Comparison of ENCODE assay signal across 19 cellular contexts in the genomic region with DNA sequence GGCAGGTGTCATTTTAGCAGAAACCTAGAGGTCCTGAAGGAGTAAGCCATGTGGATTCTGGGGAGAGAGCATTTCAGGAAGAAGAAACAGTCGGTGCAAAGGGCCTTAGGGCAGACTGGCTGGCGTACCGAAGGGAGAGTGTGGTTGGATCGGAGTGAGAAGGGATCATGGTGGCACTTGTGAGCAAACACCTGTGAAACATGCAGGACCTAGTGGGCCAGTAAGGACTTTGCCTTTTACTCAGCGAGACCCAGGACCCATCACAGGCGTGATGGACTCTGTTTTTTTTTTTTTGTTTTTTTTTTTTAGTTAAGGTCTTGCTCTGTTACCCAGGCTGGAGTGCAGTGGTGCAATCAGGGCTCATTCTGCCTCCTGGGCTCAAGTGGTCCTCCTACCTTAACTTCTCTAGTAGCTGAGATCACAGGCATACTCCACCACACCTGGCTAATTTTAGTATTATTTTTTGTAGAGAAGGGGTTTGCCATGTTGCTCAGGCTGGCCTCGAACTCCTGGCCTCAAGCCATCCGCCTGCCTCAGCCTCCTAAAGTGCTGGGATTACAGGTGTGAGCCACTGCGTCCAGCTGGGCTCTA. TPM values are rescaled to one million over a fixed set of nuclear protein-coding genes. Genes with fewer than 3 reads are reported as not detected.
DNase-seq lines count a peak whose midpoint lies in the region; ATAC-seq and TF ChIP-seq lines count a peak whose summit lies in the region.
"Had no signal": no experiment of that assay in that cellular context is flagged by ENCODE, and none has a peak within 500 bp of the region (broad histone marks: within the 10 kb centered on the region; RNA-seq: fewer than 3 reads in every experiment).

No MANE protein-coding gene starts in this region.

- no peak for TF ChIP-seq CTCF in activated B cell treated with CpG ODN at 0.5 μM for 24 hours (IDR thresholded peaks at IDR 0.05)
- no peak for TF ChIP-seq CTCF in GM13976 (IDR thresholded peaks at IDR 0.05; ENCODE audit: borderline replicate concordance, control extremely low read depth, extremely low read depth, insufficient read depth, missing control alignments)
- no peak for TF ChIP-seq CTCF in type B pancreatic cell (conservative IDR thresholded peaks at IDR 0.05)

- H3K4me1 ChIP-seq in GM23248 (ENCODE audit: insufficient read depth) = peaks cover 22% of the 10 kb centered on the region
- no peaks in the 10 kb centered on the region for H3K4me1 ChIP-seq in naive thymus-derived CD4-positive, alpha-beta T cell (ENCODE audit: control insufficient read depth in 2 of 2, insufficient read depth in 2 of 2, low read length in 2 of 2)

- in situ Hi-C loops in GM23248 (cut with MboI) = no loop called here
- in situ Hi-C loops in GM13976 (cut with MboI; ENCODE audit: low sequenced_read_pairs, unreplicated experiment) = no loop called here

- H3K36me3 Mint-ChIP-seq in activated B cell treated with CpG ODN at 0.5 μM for 24 hours (ENCODE audit: low read depth) (no peaks in the 10 kb centered on the region), type B pancreatic cell (no peaks in the 10 kb centered on the region)
- H3K36me3 Mint-ChIP-seq in naive thymus-derived CD4-positive, alpha-beta T cell = no peaks in the 10 kb centered on the region
- H3K36me3 Mint-ChIP-seq: activated naive CD8-positive, alpha-beta T cell treated with anti-CD3 and anti-CD28 coated beads for 36 hours had no signal

- peak overlapping the region; percentile 69 for H2AFZ ChIP-seq in GM23248

- POLR2A ChIA-PET in activated B cell treated with CpG ODN at 0.5 μM for 24 hours (lab: Charles Lee) = interaction anchor here (0.6 to 1.0 kb wide), 3 partner anchors 12 to 19 kb away, joined by 3 to 8 read pairs (median 4); no protein-coding TSS in a partner anchor
- POLR2A ChIA-PET in naive thymus-derived CD4-positive, alpha-beta T cell (lab: Charles Lee) = no interaction called here

- peaks cover 3% of the 10 kb centered on the region for H3K27me3 Mint-ChIP-seq in activated B cell treated with CpG ODN at 0.5 μM for 24 hours
- H3K27me3 Mint-ChIP-seq in naive thymus-derived CD4-positive, alpha-beta T cell = peaks cover 0 to 16% (median 0%) of the 10 kb centered on the region in 5 donors
- peaks cover 29% of the 10 kb centered on the region for H3K27me3 Mint-ChIP-seq in type B pancreatic cell
- H3K27me3 Mint-ChIP-seq: activated naive CD8-positive, alpha-beta T cell treated with anti-CD3 and anti-CD28 coated beads for 36 hours had no signal

- H3K9ac ChIP-seq in GM23248 = no peak overlapping the region
- H3K9ac ChIP-seq: BLaER1, KMS-11 had no signal

- CTCF ChIA-PET in activated B cell treated with CpG ODN at 0.5 μM for 24 hours (lab: Charles Lee) = no interaction called here
- CTCF ChIA-PET in naive thymus-derived CD4-positive, alpha-beta T cell (lab: Charles Lee) = interaction anchor here (0.7 to 1.0 kb wide), 3 partner anchors 23 to 538 kb away, joined by 3 to 4 read pairs (median 3); partner anchors contain the start of genes C11orf68 and DPP3

- DNase-seq in GM23248 = no peak
- no peak for DNase-seq in activated B cell treated with CpG ODN at 0.5 μM for 24 hours
- no peak for DNase-seq in naive thymus-derived CD4-positive, alpha-beta T cell
- DNase-seq in GM13976 (ENCODE audit: low spot score) = no peak
- no peak for DNase-seq in type B pancreatic cell (ENCODE audit: extremely low spot score, unreplicated experiment)
- DNase-seq in mesenteric fat pad (ENCODE audit: low spot score) = no peak
- DNase-seq: activated naive CD8-positive, alpha-beta T cell treated with anti-CD3 and anti-CD28 coated beads for 36 hours; central memory CD4-positive, alpha-beta T cell; DMS79; NCI-H1436; NCI-H345; stimulated activated CD4-positive, alpha-beta T cell treated with anti-CD3 and anti-CD28 coated beads, Interleukin-4, amount 100 ng/mL, for 1 hour had no signal

- H3K4me3 Mint-ChIP-seq in activated B cell treated with CpG ODN at 0.5 μM for 24 hours (no peak overlapping the region), type B pancreatic cell (no peak overlapping the region)
- H3K4me3 Mint-ChIP-seq in naive thymus-derived CD4-positive, alpha-beta T cell = no peak overlapping the region
- H3K4me3 Mint-ChIP-seq: activated naive CD8-positive, alpha-beta T cell treated with anti-CD3 and anti-CD28 coated beads for 36 hours had no signal

- H3K27ac Mint-ChIP-seq in activated B cell treated with CpG ODN at 0.5 μM for 24 hours (peak overlapping the region; percentile 30), type B pancreatic cell (no peak overlapping the region)
- H3K27ac Mint-ChIP-seq in naive thymus-derived CD4-positive, alpha-beta T cell = no peak overlapping the region
- H3K27ac Mint-ChIP-seq: activated naive CD8-positive, alpha-beta T cell treated with anti-CD3 and anti-CD28 coated beads for 36 hours had no signal

- 0 out of 2 replicates have a peak overlapping the region, but pooled peaks have one; percentile 17 for H3K4me3 ChIP-seq in GM23248
- H3K4me3 ChIP-seq in naive thymus-derived CD4-positive, alpha-beta T cell (ENCODE audit: low read length) = no peak overlapping the region
- H3K4me3 ChIP-seq: BLaER1, SJCRH30 had no signal

- no peaks in the 10 kb centered on the region for H4K20me1 ChIP-seq in GM23248 (ENCODE audit: insufficient read depth)
- H4K20me1 ChIP-seq: BLaER1 had no signal

- peaks cover 24% of the 10 kb centered on the region for H3F3A ChIP-seq in GM23248 (ENCODE audit: insufficient read depth)

- H3K9me3 Mint-ChIP-seq in activated B cell treated with CpG ODN at 0.5 μM for 24 hours = no peaks in the 10 kb centered on the region
- peaks cover 0 to 2% (median 0%) of the 10 kb centered on the region in 11 donors for H3K9me3 Mint-ChIP-seq in naive thymus-derived CD4-positive, alpha-beta T cell
- no peaks in the 10 kb centered on the region for H3K9me3 Mint-ChIP-seq in type B pancreatic cell
- H3K9me3 Mint-ChIP-seq: activated naive CD8-positive, alpha-beta T cell treated with anti-CD3 and anti-CD28 coated beads for 36 hours had no signal

- no peaks in the 10 kb centered on the region for H3K9me2 ChIP-seq in GM23248 (ENCODE audit: insufficient read depth)

- no peaks in the 10 kb centered on the region for H3K9me3 ChIP-seq in GM23248 (ENCODE audit: low read depth)
- H3K9me3 ChIP-seq in naive thymus-derived CD4-positive, alpha-beta T cell (ENCODE audit: control insufficient read depth in 2 of 3, low read length in 3 of 3) = no peaks in the 10 kb centered on the region
- H3K9me3 ChIP-seq: BLaER1, SJCRH30 had no signal

- peak overlapping the region; percentile 60 for H3K4me2 ChIP-seq in GM23248 (ENCODE audit: unreplicated experiment)
- H3K4me2 ChIP-seq: BLaER1, KMS-11 had no signal

- 89 to 90% methylated on average over 9 of the region's 9 CpGs for WGBS in GM23248 (ENCODE audit: low coverage in 1 of 2, low lambda C conversion rate in 2 of 2, missing lambda C conversion rate in 2 of 2), 2 experiments

- no peaks in the 10 kb centered on the region for H3K79me2 ChIP-seq in GM23248 (ENCODE audit: insufficient read depth)

- no peaks in the 10 kb centered on the region for H3K36me3 ChIP-seq in GM23248 (ENCODE audit: low read depth)
- H3K36me3 ChIP-seq in naive thymus-derived CD4-positive, alpha-beta T cell (ENCODE audit: control insufficient read depth in 2 of 3, insufficient read depth in 3 of 3, low read length in 3 of 3) = no peaks in the 10 kb centered on the region
- H3K36me3 ChIP-seq: BLaER1, SJCRH30 had no signal

- peak overlapping the region; percentile 85 for H3K27ac ChIP-seq in GM23248
- no peak overlapping the region for H3K27ac ChIP-seq in naive thymus-derived CD4-positive, alpha-beta T cell (ENCODE audit: low read depth, low read length)
- H3K27ac ChIP-seq: BLaER1, KMS-11, SJCRH30 had no signal

- H3K4me1 Mint-ChIP-seq in activated B cell treated with CpG ODN at 0.5 μM for 24 hours = peaks cover 15% of the 10 kb centered on the region
- H3K4me1 Mint-ChIP-seq in naive thymus-derived CD4-positive, alpha-beta T cell = peaks cover 0 to 8% (median 0%) of the 10 kb centered on the region in 7 donors
- H3K4me1 Mint-ChIP-seq in type B pancreatic cell (ENCODE audit: unreplicated experiment) = peaks cover 3% of the 10 kb centered on the region
- H3K4me1 Mint-ChIP-seq: activated naive CD8-positive, alpha-beta T cell treated with anti-CD3 and anti-CD28 coated beads for 36 hours had no signal

- intact Hi-C loops in activated B cell treated with CpG ODN at 0.5 μM for 24 hours (cut with micrococcal nuclease) = loop anchor here (2.0 kb wide), 1 partner anchor 23 kb away; the partner anchor contains the start of genes C11orf68 and DRAP1
- intact Hi-C loops in naive thymus-derived CD4-positive, alpha-beta T cell (cut with micrococcal nuclease) = no loop called here

- H3K27me3 ChIP-seq in GM23248 (replicated peaks; ENCODE audit: insufficient read depth) = no peaks in the 10 kb centered on the region
- no peaks in the 10 kb centered on the region for H3K27me3 ChIP-seq in naive thymus-derived CD4-positive, alpha-beta T cell (ENCODE audit: control insufficient read depth in 2 of 2, insufficient read depth in 2 of 2, low read length in 2 of 2)
- H3K27me3 ChIP-seq: BLaER1 had no signal

- no peak for ATAC-seq in activated B cell treated with CpG ODN at 0.5 μM for 24 hours (ENCODE audit: low read depth)
- peak; percentile 10 for ATAC-seq in naive thymus-derived CD4-positive, alpha-beta T cell
- ATAC-seq: HCT116 had no signal

RNA-seq across cellular contexts. Expression of gene TSGA10IP, which starts 3.5 kb away (rescaled TPM):
- total RNA-seq in GM23248 (2014; rRNA removed; shearing (Covaris generic)) = 0.13 TPM in 1 of 2 replicates, not detected in the other
- not detected in 2 replicates for polyA plus RNA-seq in GM23248 (2016; fragmentation: Nextera tagmentation; extraction: Ambion mirVana)
- total RNA-seq in activated B cell treated with CpG ODN at 0.5 μM for 24 hours = not detected in 2 replicates
- under 1 TPM in 1 of 5 experiments, not detected in 4; 0.64 TPM for total RNA-seq in naive thymus-derived CD4-positive, alpha-beta T cell
- not detected for polyA plus RNA-seq in naive thymus-derived CD4-positive, alpha-beta T cell
- total RNA-seq in type B pancreatic cell (ENCODE audit: low replicate concordance) = 0.68 TPM in 1 of 2 replicates, not detected in the other
- not detected for total RNA-seq in mesenteric fat pad
- total RNA-seq: activated naive CD8-positive, alpha-beta T cell treated with anti-CD3 and anti-CD28 coated beads for 36 hours; kidney epithelial cell; renal cortical epithelial cell; SJCRH30; urinary bladder had no signal

RNA-seq across cellular contexts. Expression of gene SART1, which starts 19.7 kb away (rescaled TPM):
- 27.7 and 38.3 TPM in 2 replicates for total RNA-seq in GM23248 (2014; rRNA removed; shearing (Covaris generic))
- polyA plus RNA-seq in GM23248 (2016; fragmentation: Nextera tagmentation; extraction: Ambion mirVana) = 43.4 and 48.6 TPM in 2 replicates
- total RNA-seq in activated B cell treated with CpG ODN at 0.5 μM for 24 hours = 86.6 and 92.3 TPM in 2 replicates
- 100 to 1,000 TPM in 1 of 5 experiments, 10 to 100 TPM in 4; 65.9 to 102 (median 90.8) TPM for total RNA-seq in naive thymus-derived CD4-positive, alpha-beta T cell
- polyA plus RNA-seq in naive thymus-derived CD4-positive, alpha-beta T cell = 10 to 100 TPM; 27.9 to 66.6 TPM
- 38.9 and 46.0 TPM in 2 replicates for total RNA-seq in type B pancreatic cell (ENCODE audit: low replicate concordance)
- total RNA-seq in mesenteric fat pad = 47.9 TPM

RNA-seq across cellular contexts. Expression of gene DRAP1, which starts 22.6 kb away (rescaled TPM):
- 223 and 307 TPM in 2 replicates for total RNA-seq in GM23248 (2014; rRNA removed; shearing (Covaris generic))
- 517 and 533 TPM in 2 replicates for polyA plus RNA-seq in GM23248 (2016; fragmentation: Nextera tagmentation; extraction: Ambion mirVana)
- 64.7 and 75.8 TPM in 2 replicates for total RNA-seq in activated B cell treated with CpG ODN at 0.5 μM for 24 hours
- 100 to 1,000 TPM in 1 of 5 experiments, 10 to 100 TPM in 4; 72.6 to 166 (median 81.9) TPM for total RNA-seq in naive thymus-derived CD4-positive, alpha-beta T cell
- polyA plus RNA-seq in naive thymus-derived CD4-positive, alpha-beta T cell = 10 to 100 TPM; 87.7 to 89.3 TPM
- 49.3 and 66.1 TPM in 2 replicates for total RNA-seq in type B pancreatic cell (ENCODE audit: low replicate concordance)
- total RNA-seq in mesenteric fat pad = 87.0 TPM

RNA-seq across cellular contexts. Expression of gene C11orf68, which starts 23.0 kb away (rescaled TPM):
- 46.2 and 50.5 TPM in 2 replicates for total RNA-seq in GM23248 (2014; rRNA removed; shearing (Covaris generic))
- 91.5 and 94.4 TPM in 2 replicates for polyA plus RNA-seq in GM23248 (2016; fragmentation: Nextera tagmentation; extraction: Ambion mirVana)
- 28.9 and 31.7 TPM in 2 replicates for total RNA-seq in activated B cell treated with CpG ODN at 0.5 μM for 24 hours
- total RNA-seq in naive thymus-derived CD4-positive, alpha-beta T cell = 10 to 100 TPM; 18.5 to 62.2 (median 40.4) TPM
- polyA plus RNA-seq in naive thymus-derived CD4-positive, alpha-beta T cell = 100 to 1,000 TPM in 1 of 2 donors, 10 to 100 TPM in 1; 74.1 to 104 TPM
- 27.9 and 31.2 TPM in 2 replicates for total RNA-seq in type B pancreatic cell (ENCODE audit: low replicate concordance)
- total RNA-seq in mesenteric fat pad = 33.4 TPM

RNA-seq across cellular contexts. Expression of gene FOSL1, which starts 41.6 kb away (rescaled TPM):
- total RNA-seq in GM23248 (2014; rRNA removed; shearing (Covaris generic)) = 80.6 and 88.9 TPM in 2 replicates
- 104 and 105 TPM in 2 replicates for polyA plus RNA-seq in GM23248 (2016; fragmentation: Nextera tagmentation; extraction: Ambion mirVana)
- total RNA-seq in activated B cell treated with CpG ODN at 0.5 μM for 24 hours (1.0 and 1.4 TPM in 2 replicates), type B pancreatic cell (ENCODE audit: low replicate concordance) (2.1 and 11.1 TPM in 2 replicates), mesenteric fat pad (58.3 TPM)
- total RNA-seq in naive thymus-derived CD4-positive, alpha-beta T cell = 10 to 100 TPM in 1 of 5 experiments, 1 to 10 TPM in 2, not detected in 2; 2.8 to 25.7 (median 4.0) TPM
- not detected for polyA plus RNA-seq in naive thymus-derived CD4-positive, alpha-beta T cell
- total RNA-seq: urinary bladder had no signal
